22 cellular contexts compared by ENCODE assay signal in the genomic region with DNA sequence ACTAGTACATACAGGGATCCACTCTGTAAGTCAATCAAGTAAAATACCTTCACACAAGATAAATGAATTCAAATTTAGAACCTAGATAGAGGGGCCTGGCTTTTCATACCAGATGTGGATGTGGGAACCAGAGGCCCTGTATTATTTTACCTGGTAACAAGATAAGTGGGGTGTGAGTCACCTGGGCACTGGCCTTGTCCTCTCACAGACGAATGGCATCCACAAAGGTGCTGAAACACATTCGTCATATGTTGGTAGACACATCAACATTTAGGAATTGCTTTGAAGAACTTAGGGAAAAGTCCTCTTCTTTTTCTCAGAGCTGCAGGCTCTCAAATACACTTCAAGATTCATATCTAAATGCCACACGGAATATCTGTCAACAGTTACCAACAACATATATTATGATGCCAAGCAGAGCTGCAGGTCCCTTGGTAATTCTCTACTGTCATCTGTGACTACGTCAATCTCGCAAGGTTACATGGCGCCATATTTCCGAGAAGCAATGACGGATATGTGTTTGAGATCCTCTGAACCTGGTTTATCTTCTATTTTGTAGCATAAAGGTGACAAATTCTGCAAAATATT.
"Had no signal": no experiment of that assay in that cellular context is flagged by ENCODE, and none has a peak within 500 bp of the region (broad histone marks: within the 10 kb centered on the region; RNA-seq: fewer than 3 reads in every experiment).

No MANE protein-coding gene starts in this region.

- H3K4me3 ChIP-seq: gastrocnemius medialis, neural progenitor cell, right atrium auricular region, spleen, suprapubic skin, tibial nerve had no signal

- H3K4me2 ChIP-seq: neural progenitor cell had no signal

- H3K27ac ChIP-seq: gastrocnemius medialis, neural progenitor cell, right atrium auricular region, spleen, suprapubic skin, tibial nerve had no signal

- H3K9me3 ChIP-seq: gastrocnemius medialis, right atrium auricular region, spleen, suprapubic skin, tibial nerve had no signal

- H2AFZ ChIP-seq: neural progenitor cell had no signal

- FAIRE-seq: islet of Langerhans had no signal

- DNase-seq: activated B cell treated with CpG ODN at 0.5 μM for 24 hours; activated CD4-positive, alpha-beta T cell treated with anti-CD3 and anti-CD28 coated beads, Interleukin-2, amount 50 U/mL, for 1 hour; activated CD8-positive, alpha-beta T cell treated with anti-CD3 and anti-CD28 coated beads for 36 hours; activated gamma-delta T cell treated with Interleukin-2 at 50 U/mL for 16 hours; activated naive CD4-positive, alpha-beta T cell treated with anti-CD3 and anti-CD28 coated beads, Interleukin-2, amount 50 U/mL, for 16 hours; activated T-cell treated with anti-CD3 and anti-CD28 coated beads, Interleukin-2, amount 50 U/mL, for 4 hours; amniotic stem cell; dermis blood vessel endothelial cell; effector CD4-positive, alpha-beta T cell; gastrocnemius medialis; glutamatergic neuron; left colon; naive B cell; occipital lobe; spleen; stimulated activated naive CD4-positive, alpha-beta T cell had no signal

- H3K36me3 ChIP-seq: gastrocnemius medialis, neural progenitor cell, right atrium auricular region, spleen, suprapubic skin, tibial nerve had no signal

- H3K9ac ChIP-seq: neural progenitor cell had no signal

- ATAC-seq: activated CD8-positive, alpha-beta T cell treated with anti-CD3 and anti-CD28 coated beads for 36 hours; activated T-cell treated with anti-CD3 and anti-CD28 coated beads, Interleukin-2, amount 50 U/mL, for 4 hours; activated T-helper 17 cell treated with anti-CD3 and anti-CD28 coated beads, Interleukin-2, amount 50 U/mL, for 72 hours; gastrocnemius medialis; left colon had no signal

- H3K27me3 ChIP-seq: gastrocnemius medialis, neural progenitor cell, right atrium auricular region, spleen, suprapubic skin, tibial nerve had no signal

- H3K4me1 ChIP-seq: gastrocnemius medialis, neural progenitor cell, right atrium auricular region, spleen, suprapubic skin, tibial nerve had no signal
